ENCODE assay signal across 1 cellular context in the genomic region with DNA sequence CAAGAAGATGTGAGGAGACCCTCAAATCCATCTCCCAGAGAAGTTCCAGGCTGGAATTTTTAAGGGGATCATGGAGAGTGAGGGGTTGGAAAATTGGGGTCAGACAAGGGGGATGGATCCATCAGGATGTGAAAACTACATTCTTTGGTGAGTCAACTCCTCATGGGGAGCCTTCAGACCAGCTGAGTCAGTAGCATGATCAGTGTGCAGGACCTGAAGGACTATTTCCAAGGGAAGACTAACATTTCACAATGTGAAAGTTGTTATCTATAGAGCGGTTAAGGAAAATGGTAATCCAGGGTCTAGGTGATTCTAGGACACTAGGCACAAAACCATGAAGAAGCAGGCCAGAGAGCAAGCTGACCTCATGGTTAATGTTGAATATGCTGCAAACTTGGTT.
TF ChIP-seq lines count a peak whose summit lies in the region.

No MANE protein-coding gene starts in this region.

TF ChIP-seq in K562, 482 proteins besides CTCF, POLR2A, EP300 and RAD21:
- TF ChIP-seq KDM4B (IDR thresholded peaks at IDR 0.05; ENCODE audit: borderline replicate concordance in 2 of 2, low read depth in 1 of 2), result no peak
- TF ChIP-seq NFATC3 (IDR thresholded peaks at IDR 0.05), result no peak
- TF ChIP-seq, protein P1, sequence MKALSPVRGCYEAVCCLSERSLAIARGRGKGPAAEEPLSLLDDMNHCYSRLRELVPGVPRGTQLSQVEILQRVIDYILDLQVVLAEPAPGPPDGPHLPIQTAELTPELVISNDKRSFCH (CRISPR knock-in tag; IDR thresholded peaks at IDR 0.05), result no peak
- TF ChIP-seq, protein P1 (tag; IDR thresholded peaks at IDR 0.05), result no peak
- TF ChIP-seq FOSL1 (tag; conservative IDR thresholded peaks at IDR 0.05), result 0 out of 2 replicates have a peak, but pooled peaks have one; percentile 25
- TF ChIP-seq ETV1 (tag; conservative IDR thresholded peaks at IDR 0.05; ENCODE audit: low read depth), result no peak
- TF ChIP-seq CEBPB (tag; IDR thresholded peaks at IDR 0.05), result peak; percentile 40; the same call in 1 of the 2 replicates
- TF ChIP-seq ATF4 (CRISPR knock-in tag; IDR thresholded peaks at IDR 0.05), result no peak
- no peak for TF ChIP-seq ZNF318 (IDR thresholded peaks at IDR 0.05; ENCODE audit: borderline replicate concordance in 1 of 2, low read depth in 1 of 2)
- no peak for TF ChIP-seq ATF3 (IDR thresholded peaks at IDR 0.05)
- no peak for TF ChIP-seq ATF3 (CRISPR knock-in tag; conservative IDR thresholded peaks at IDR 0.05)
TF ChIP-seq in K562: peak in this region for 2.
